Comparison of ENCODE assay signal across 17 cellular contexts in genomic region chr5:137361275-137361674, GRCh38.
DNase-seq lines count a peak whose midpoint lies in the region; ATAC-seq and TF ChIP-seq lines count a peak whose summit lies in the region.
"Had no signal": no experiment of that assay in that cellular context is flagged by ENCODE, and none has a peak within 500 bp of the region (broad histone marks: within the 10 kb centered on the region; RNA-seq: fewer than 3 reads in every experiment).

No MANE protein-coding gene starts in this region.

- H3K27ac ChIP-seq in PC-3 (ENCODE audit: low read length) (no peak overlapping the region), osteoblast (ENCODE audit: low read depth, low read length) (peak overlapping the region; percentile 80), adrenal gland (no peak overlapping the region), foreskin keratinocyte (no peak overlapping the region)

- no peak overlapping the region for H3K4me3 ChIP-seq in PC-3 (ENCODE audit: low read length)
- no peak overlapping the region for H3K4me3 ChIP-seq in fibroblast of the aortic adventitia (ENCODE audit: low read depth, low read length)
- no peak overlapping the region for H3K4me3 ChIP-seq in osteoblast (ENCODE audit: insufficient read depth, low read length)
- no peak overlapping the region for H3K4me3 ChIP-seq in adrenal gland

- DNase-seq in EL (peak; percentile 77), PC-3 (peak; percentile 27), fibroblast of the aortic adventitia (ENCODE audit: low read depth) (peak; percentile 88), osteoblast (ENCODE audit: insufficient read length, low spot score, missing footprints) (no peak), adrenal gland (no peak), foreskin keratinocyte (no peak)
- DNase-seq: Calu3; CD4-positive, alpha-beta memory T cell; DMS53; NCI-H1048; NCI-H146; NCI-H2081; NCI-H510A had no signal

- no peaks in the 10 kb centered on the region for H3K4me1 Mint-ChIP-seq in stimulated activated memory B cell treated with anti-CD40 and anti-IgM and Interleukin-4, amounts not matched to agents 10 μg/mL and 1 μg/mL and 100 μg/mL, for 72 hours
- H3K4me1 Mint-ChIP-seq: CD4-positive, alpha-beta memory T cell had no signal

- no peaks in the 10 kb centered on the region for H3K36me3 ChIP-seq in PC-3 (ENCODE audit: low read depth, low read length)
- no peaks in the 10 kb centered on the region for H3K36me3 ChIP-seq in osteoblast (ENCODE audit: insufficient read depth, low read length)
- no peaks in the 10 kb centered on the region for H3K36me3 ChIP-seq in adrenal gland (replicated peaks in 1 of 2)

- TF ChIP-seq CTCF in PC-3 (conservative IDR thresholded peaks at IDR 0.05; ENCODE audit: low read depth, low read length), result no peak
- TF ChIP-seq CTCF in fibroblast of the aortic adventitia (IDR thresholded peaks at IDR 0.05; ENCODE audit: insufficient read depth, low read length), result no peak
- TF ChIP-seq CTCF in osteoblast (IDR thresholded peaks at IDR 0.05; ENCODE audit: extremely low read depth, low read depth, low read length), result no peak
- no peak for TF ChIP-seq CTCF in adrenal gland (IDR thresholded peaks at IDR 0.05)
- TF ChIP-seq CTCF in foreskin keratinocyte (conservative IDR thresholded peaks at IDR 0.05), result no peak

- no peak overlapping the region for H3K4me3 Mint-ChIP-seq in stimulated activated memory B cell treated with anti-CD40 and anti-IgM and Interleukin-4, amounts not matched to agents 10 μg/mL and 1 μg/mL and 100 μg/mL, for 72 hours
- H3K4me3 Mint-ChIP-seq: CD4-positive, alpha-beta memory T cell had no signal

- no peak for TF ChIP-seq POLR2A in adrenal gland (IDR thresholded peaks at IDR 0.05)

- H3K36me3 Mint-ChIP-seq in stimulated activated memory B cell treated with anti-CD40 and anti-IgM and Interleukin-4, amounts not matched to agents 10 μg/mL and 1 μg/mL and 100 μg/mL, for 72 hours, result no peaks in the 10 kb centered on the region
- H3K36me3 Mint-ChIP-seq: CD4-positive, alpha-beta memory T cell had no signal

- H3K9ac ChIP-seq in PC-3 (ENCODE audit: low read length), result no peak overlapping the region

- H3K27ac Mint-ChIP-seq in stimulated activated memory B cell treated with anti-CD40 and anti-IgM and Interleukin-4, amounts not matched to agents 10 μg/mL and 1 μg/mL and 100 μg/mL, for 72 hours, result no peak overlapping the region
- H3K27ac Mint-ChIP-seq: CD4-positive, alpha-beta memory T cell had no signal

- no peaks in the 10 kb centered on the region for H3K9me2 ChIP-seq in PC-3 (replicated peaks; ENCODE audit: low read length)

- POLR2A ChIA-PET in PC-3 (lab: Charles Lee; ENCODE audit: unreplicated experiment), result no interaction called here

- peaks cover 2% of the 10 kb centered on the region for H3K9me3 Mint-ChIP-seq in stimulated activated memory B cell treated with anti-CD40 and anti-IgM and Interleukin-4, amounts not matched to agents 10 μg/mL and 1 μg/mL and 100 μg/mL, for 72 hours

- no peaks in the 10 kb centered on the region for H4K20me1 ChIP-seq in PC-3 (ENCODE audit: low read length)
- H4K20me1 ChIP-seq in osteoblast (ENCODE audit: insufficient read depth, low read length), result peaks cover 14% of the 10 kb centered on the region

- H3K4me2 ChIP-seq in PC-3 (ENCODE audit: low read length), result no peak overlapping the region
- H3K4me2 ChIP-seq in osteoblast (ENCODE audit: insufficient read depth, low read length), result peak overlapping the region; percentile 23

- H2AFZ ChIP-seq in PC-3 (ENCODE audit: low read length), result no peak overlapping the region
- H2AFZ ChIP-seq in osteoblast (ENCODE audit: low read length), result no peak overlapping the region

- peak; percentile 71 for ATAC-seq in PC-3
- no peak for ATAC-seq in HG03280 (IDR thresholded peaks at IDR 0.05; ENCODE audit: unreplicated experiment)
- ATAC-seq in stimulated activated memory B cell treated with anti-CD40 and anti-IgM and Interleukin-4, amounts not matched to agents 10 μg/mL and 1 μg/mL and 100 μg/mL, for 72 hours, result no peak
- ATAC-seq in foreskin keratinocyte, result no peak
- ATAC-seq: HCT116, Panc1 had no signal

- H3K27me3 Mint-ChIP-seq in stimulated activated memory B cell treated with anti-CD40 and anti-IgM and Interleukin-4, amounts not matched to agents 10 μg/mL and 1 μg/mL and 100 μg/mL, for 72 hours, result no peaks in the 10 kb centered on the region

- CTCF ChIA-PET in PC-3 (lab: Charles Lee), result no interaction called here

- BruUV-seq in PC-3 (replicated peaks; lab: Mats Ljungman, UMichigan), result no TSS peak

- no peaks in the 10 kb centered on the region for H3F3A ChIP-seq in PC-3 (ENCODE audit: low read length, unreplicated experiment)

- no peaks in the 10 kb centered on the region for H3K79me2 ChIP-seq in PC-3 (ENCODE audit: low read length)
- peaks cover 22% of the 10 kb centered on the region for H3K79me2 ChIP-seq in osteoblast (ENCODE audit: insufficient read depth, low read length)

- H3K4me1 ChIP-seq in PC-3 (ENCODE audit: insufficient read depth, low read length) (0 out of 2 replicates have a peak, but pooled peaks cover 6% of the 10 kb centered on the region), osteoblast (ENCODE audit: insufficient read depth, low read length) (peaks cover 34% of the 10 kb centered on the region), adrenal gland (replicated peaks in 1 of 2) (peaks cover 0 to 11% of the 10 kb centered on the region in 2 donors), foreskin keratinocyte (peaks cover 5% of the 10 kb centered on the region)

- H3K9me3 ChIP-seq in PC-3 (ENCODE audit: low read length) (no peaks in the 10 kb centered on the region), osteoblast (ENCODE audit: low read depth, low read length) (no peaks in the 10 kb centered on the region), adrenal gland (replicated peaks in 1 of 3) (no peaks in the 10 kb centered on the region)

- H3K27me3 ChIP-seq in PC-3 (ENCODE audit: low read length), result no peaks in the 10 kb centered on the region
- no peaks in the 10 kb centered on the region for H3K27me3 ChIP-seq in osteoblast (ENCODE audit: insufficient read depth, low read length)
- no peaks in the 10 kb centered on the region for H3K27me3 ChIP-seq in adrenal gland
- peaks cover 6% of the 10 kb centered on the region for H3K27me3 ChIP-seq in foreskin keratinocyte

- 60 to 68% (median 63%) methylated on average over 2 of the region's 2 CpGs for WGBS in adrenal gland, 4 donors

- intact Hi-C loops in PC-3 (cut with micrococcal nuclease) (no loop called here), adrenal gland (cut with DNase I) (no loop called here)

Comparison
In these comparisons a context has a peak if more than half of its experiments do, and no peak if none do; other contexts are left out.
1. DNase-seq: peak in EL (single experiment), PC-3 (single experiment) and fibroblast of the aortic adventitia (single experiment); none in osteoblast (single experiment), adrenal gland (0 of 7) and foreskin keratinocyte (0 of 2).